1 cellular context compared by ENCODE assay signal in the genomic region with DNA sequence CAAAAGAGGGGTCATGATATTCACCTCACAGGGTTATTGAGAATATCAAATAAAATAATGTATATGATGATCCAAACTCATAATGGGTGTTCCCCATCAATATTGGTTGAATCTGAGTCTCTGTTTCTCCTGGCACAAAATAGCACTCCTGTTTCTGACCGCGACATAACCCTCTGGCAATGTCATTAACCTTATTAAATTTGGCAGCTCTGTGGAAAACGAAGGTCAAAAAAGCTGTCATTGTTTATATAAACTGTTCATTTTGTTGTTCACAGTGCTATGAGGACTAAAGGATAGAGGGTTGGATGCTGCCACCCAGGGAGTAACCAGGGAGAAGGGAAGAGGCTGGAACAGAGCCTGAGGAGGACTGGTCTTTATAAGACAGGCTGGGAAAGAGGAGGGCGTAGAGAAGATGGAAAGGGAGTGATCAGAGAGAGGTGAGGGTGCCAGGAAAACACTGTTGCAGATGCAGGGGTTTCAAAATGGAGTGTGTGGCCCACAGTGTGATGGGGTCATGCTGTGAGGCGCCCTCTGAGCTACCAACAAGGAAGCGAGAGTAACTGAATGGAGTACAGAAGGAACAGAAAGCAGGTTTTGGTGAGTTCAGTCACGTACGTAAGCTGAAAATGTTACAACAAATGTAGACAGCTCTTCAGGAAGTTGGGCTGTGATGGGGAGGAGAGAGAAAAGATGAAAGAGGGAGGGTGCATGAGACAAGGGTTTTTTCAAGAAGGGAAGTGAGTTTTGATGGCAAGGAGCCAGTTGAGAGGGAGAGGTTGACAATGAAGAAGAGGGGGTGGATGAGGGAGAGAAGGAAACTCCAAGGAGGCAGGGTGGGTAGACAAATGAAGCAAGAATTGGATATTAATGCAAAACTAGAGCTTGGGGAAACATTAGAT.
TF ChIP-seq lines count a peak whose summit lies in the region.

No MANE protein-coding gene starts in this region.

TF ChIP-seq in SK-N-SH treated with all-trans-retinoic acid at 6 μM for 48 hours, 23 proteins besides CTCF, POLR2A, EP300 and RAD21 (continued from another document):
- TF ChIP-seq, protein P1, sequence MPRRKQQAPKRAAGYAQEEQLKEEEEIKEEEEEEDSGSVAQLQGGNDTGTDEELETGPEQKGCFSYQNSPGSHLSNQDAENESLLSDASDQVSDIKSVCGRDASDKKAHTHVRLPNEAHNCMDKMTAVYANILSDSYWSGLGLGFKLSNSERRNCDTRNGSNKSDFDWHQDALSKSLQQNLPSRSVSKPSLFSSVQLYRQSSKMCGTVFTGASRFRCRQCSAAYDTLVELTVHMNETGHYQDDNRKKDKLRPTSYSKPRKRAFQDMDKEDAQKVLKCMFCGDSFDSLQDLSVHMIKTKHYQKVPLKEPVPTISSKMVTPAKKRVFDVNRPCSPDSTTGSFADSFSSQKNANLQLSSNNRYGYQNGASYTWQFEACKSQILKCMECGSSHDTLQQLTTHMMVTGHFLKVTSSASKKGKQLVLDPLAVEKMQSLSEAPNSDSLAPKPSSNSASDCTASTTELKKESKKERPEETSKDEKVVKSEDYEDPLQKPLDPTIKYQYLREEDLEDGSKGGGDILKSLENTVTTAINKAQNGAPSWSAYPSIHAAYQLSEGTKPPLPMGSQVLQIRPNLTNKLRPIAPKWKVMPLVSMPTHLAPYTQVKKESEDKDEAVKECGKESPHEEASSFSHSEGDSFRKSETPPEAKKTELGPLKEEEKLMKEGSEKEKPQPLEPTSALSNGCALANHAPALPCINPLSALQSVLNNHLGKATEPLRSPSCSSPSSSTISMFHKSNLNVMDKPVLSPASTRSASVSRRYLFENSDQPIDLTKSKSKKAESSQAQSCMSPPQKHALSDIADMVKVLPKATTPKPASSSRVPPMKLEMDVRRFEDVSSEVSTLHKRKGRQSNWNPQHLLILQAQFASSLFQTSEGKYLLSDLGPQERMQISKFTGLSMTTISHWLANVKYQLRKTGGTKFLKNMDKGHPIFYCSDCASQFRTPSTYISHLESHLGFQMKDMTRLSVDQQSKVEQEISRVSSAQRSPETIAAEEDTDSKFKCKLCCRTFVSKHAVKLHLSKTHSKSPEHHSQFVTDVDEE (CRISPR knock-in tag; IDR thresholded peaks at IDR 0.05), result no peak
- TF ChIP-seq PPARA (CRISPR knock-in tag; IDR thresholded peaks at IDR 0.05; ENCODE audit: borderline replicate concordance) (no peak), ARNTL (CRISPR knock-in tag; IDR thresholded peaks at IDR 0.05; ENCODE audit: borderline replicate concordance, low read depth) (no peak), OSR1 (CRISPR knock-in tag; IDR thresholded peaks at IDR 0.05) (no peak), CSDC2 (CRISPR knock-in tag; IDR thresholded peaks at IDR 0.05) (no peak), GLIS3 (CRISPR knock-in tag; IDR thresholded peaks at IDR 0.05) (no peak), SNAI2 (CRISPR knock-in tag; IDR thresholded peaks at IDR 0.05) (no peak)
- TF ChIP-seq, protein P2, sequence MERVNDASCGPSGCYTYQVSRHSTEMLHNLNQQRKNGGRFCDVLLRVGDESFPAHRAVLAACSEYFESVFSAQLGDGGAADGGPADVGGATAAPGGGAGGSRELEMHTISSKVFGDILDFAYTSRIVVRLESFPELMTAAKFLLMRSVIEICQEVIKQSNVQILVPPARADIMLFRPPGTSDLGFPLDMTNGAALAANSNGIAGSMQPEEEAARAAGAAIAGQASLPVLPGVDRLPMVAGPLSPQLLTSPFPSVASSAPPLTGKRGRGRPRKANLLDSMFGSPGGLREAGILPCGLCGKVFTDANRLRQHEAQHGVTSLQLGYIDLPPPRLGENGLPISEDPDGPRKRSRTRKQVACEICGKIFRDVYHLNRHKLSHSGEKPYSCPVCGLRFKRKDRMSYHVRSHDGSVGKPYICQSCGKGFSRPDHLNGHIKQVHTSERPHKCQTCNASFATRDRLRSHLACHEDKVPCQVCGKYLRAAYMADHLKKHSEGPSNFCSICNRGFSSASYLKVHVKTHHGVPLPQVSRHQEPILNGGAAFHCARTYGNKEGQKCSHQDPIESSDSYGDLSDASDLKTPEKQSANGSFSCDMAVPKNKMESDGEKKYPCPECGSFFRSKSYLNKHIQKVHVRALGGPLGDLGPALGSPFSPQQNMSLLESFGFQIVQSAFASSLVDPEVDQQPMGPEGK (CRISPR knock-in tag; IDR thresholded peaks at IDR 0.05; ENCODE audit: borderline replicate concordance), result no peak
